In genomic region chr20:4998160-4998651, GRCh38 we compare ENCODE assay signal across 1 cellular context.
TF ChIP-seq lines count a peak whose summit lies in the region.

No MANE protein-coding gene starts in this region.

TF ChIP-seq in GM12878, 131 proteins besides CTCF, POLR2A, EP300 and RAD21 (continued from another document and continues in another):
- TF ChIP-seq, protein P1, sequence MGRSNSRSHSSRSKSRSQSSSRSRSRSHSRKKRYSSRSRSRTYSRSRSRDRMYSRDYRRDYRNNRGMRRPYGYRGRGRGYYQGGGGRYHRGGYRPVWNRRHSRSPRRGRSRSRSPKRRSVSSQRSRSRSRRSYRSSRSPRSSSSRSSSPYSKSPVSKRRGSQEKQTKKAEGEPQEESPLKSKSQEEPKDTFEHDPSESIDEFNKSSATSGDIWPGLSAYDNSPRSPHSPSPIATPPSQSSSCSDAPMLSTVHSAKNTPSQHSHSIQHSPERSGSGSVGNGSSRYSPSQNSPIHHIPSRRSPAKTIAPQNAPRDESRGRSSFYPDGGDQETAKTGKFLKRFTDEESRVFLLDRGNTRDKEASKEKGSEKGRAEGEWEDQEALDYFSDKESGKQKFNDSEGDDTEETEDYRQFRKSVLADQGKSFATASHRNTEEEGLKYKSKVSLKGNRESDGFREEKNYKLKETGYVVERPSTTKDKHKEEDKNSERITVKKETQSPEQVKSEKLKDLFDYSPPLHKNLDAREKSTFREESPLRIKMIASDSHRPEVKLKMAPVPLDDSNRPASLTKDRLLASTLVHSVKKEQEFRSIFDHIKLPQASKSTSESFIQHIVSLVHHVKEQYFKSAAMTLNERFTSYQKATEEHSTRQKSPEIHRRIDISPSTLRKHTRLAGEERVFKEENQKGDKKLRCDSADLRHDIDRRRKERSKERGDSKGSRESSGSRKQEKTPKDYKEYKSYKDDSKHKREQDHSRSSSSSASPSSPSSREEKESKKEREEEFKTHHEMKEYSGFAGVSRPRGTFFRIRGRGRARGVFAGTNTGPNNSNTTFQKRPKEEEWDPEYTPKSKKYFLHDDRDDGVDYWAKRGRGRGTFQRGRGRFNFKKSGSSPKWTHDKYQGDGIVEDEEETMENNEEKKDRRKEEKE (IDR thresholded peaks at IDR 0.05) = no peak
- no peak for TF ChIP-seq ZBTB11 (CRISPR knock-in tag; IDR thresholded peaks at IDR 0.05)
- no peak for TF ChIP-seq USF2 (IDR thresholded peaks at IDR 0.05; ENCODE audit: borderline replicate concordance, low read depth, low read length)
- TF ChIP-seq ZNF24 (IDR thresholded peaks at IDR 0.05) = peak; percentile 96
- no peak for TF ChIP-seq NFXL1 (IDR thresholded peaks at IDR 0.05; ENCODE audit: borderline replicate concordance)
- TF ChIP-seq IKZF2 (IDR thresholded peaks at IDR 0.05) = peak; percentile 41 to 54; a peak in 3 of 4 replicates
- TF ChIP-seq RAD51 (IDR thresholded peaks at IDR 0.05) = no peak
- TF ChIP-seq BCL11A (IDR thresholded peaks at IDR 0.05; ENCODE audit: low read depth, low read length) = no peak
- peak; percentile 71 for TF ChIP-seq RUNX3 (IDR thresholded peaks at IDR 0.05; ENCODE audit: low read length)
- TF ChIP-seq CREM (IDR thresholded peaks at IDR 0.05; ENCODE audit: low read depth) = peak; percentile 74; the same call in 1 of the 2 replicates
- TF ChIP-seq CBX3 (IDR thresholded peaks at IDR 0.05; ENCODE audit: borderline replicate concordance, low read depth) = no peak
- no peak for TF ChIP-seq ZNF274 (IDR thresholded peaks at IDR 0.05; ENCODE audit: insufficient read depth, insufficient read length)
- no peak for TF ChIP-seq RCOR1 (conservative IDR thresholded peaks at IDR 0.05; ENCODE audit: low read depth, low read length)
- TF ChIP-seq HDAC6 (IDR thresholded peaks at IDR 0.05; ENCODE audit: unreplicated experiment) = no peak
- TF ChIP-seq CHD1 (IDR thresholded peaks at IDR 0.05; ENCODE audit: low read depth, low read length) = peak; percentile 67; the same call in 1 of the 2 replicates
- TF ChIP-seq MEF2B (IDR thresholded peaks at IDR 0.05; ENCODE audit: partially characterized antibody, poor library complexity, severe bottlenecking) = peak; percentile 55
- TF ChIP-seq STAT1 (conservative IDR thresholded peaks at IDR 0.05) = no peak
- TF ChIP-seq EZH2 (IDR thresholded peaks at IDR 0.05; ENCODE audit: borderline replicate concordance, control insufficient read depth, low read depth, low read length) = no peak
- no peak for TF ChIP-seq RBBP5 (conservative IDR thresholded peaks at IDR 0.05)
- TF ChIP-seq ZNF687 (IDR thresholded peaks at IDR 0.05) = peak; percentile 57; the same call in 1 of the 2 replicates
- TF ChIP-seq SMC3 (IDR thresholded peaks at IDR 0.05; ENCODE audit: borderline replicate concordance, low read length) = peak; percentile 34; the same call in 1 of the 2 replicates
- TF ChIP-seq ATF7 (IDR thresholded peaks at IDR 0.05; ENCODE audit: low read depth) = peak; percentile 57; the same call in 1 of the 2 replicates
- peak; percentile 65; the same call in 1 of the 2 replicates for TF ChIP-seq NBN (IDR thresholded peaks at IDR 0.05)
- TF ChIP-seq MEF2A (IDR thresholded peaks at IDR 0.05; ENCODE audit: insufficient read depth, low read depth, low read length) = 0 out of 2 replicates have a peak, but pooled peaks have one; percentile 8
- no peak for TF ChIP-seq ZBTB33 (IDR thresholded peaks at IDR 0.05)
- no peak for TF ChIP-seq BMI1 (IDR thresholded peaks at IDR 0.05; ENCODE audit: borderline replicate concordance)
- TF ChIP-seq, protein P2, sequence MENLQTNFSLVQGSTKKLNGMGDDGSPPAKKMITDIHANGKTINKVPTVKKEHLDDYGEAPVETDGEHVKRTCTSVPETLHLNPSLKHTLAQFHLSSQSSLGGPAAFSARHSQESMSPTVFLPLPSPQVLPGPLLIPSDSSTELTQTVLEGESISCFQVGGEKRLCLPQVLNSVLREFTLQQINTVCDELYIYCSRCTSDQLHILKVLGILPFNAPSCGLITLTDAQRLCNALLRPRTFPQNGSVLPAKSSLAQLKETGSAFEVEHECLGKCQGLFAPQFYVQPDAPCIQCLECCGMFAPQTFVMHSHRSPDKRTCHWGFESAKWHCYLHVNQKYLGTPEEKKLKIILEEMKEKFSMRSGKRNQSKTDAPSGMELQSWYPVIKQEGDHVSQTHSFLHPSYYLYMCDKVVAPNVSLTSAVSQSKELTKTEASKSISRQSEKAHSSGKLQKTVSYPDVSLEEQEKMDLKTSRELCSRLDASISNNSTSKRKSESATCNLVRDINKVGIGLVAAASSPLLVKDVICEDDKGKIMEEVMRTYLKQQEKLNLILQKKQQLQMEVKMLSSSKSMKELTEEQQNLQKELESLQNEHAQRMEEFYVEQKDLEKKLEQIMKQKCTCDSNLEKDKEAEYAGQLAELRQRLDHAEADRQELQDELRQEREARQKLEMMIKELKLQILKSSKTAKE (IDR thresholded peaks at IDR 0.05; ENCODE audit: low read depth, poor library complexity, severe bottlenecking) = no peak
- TF ChIP-seq BHLHE40 (IDR thresholded peaks at IDR 0.05; ENCODE audit: borderline replicate concordance in 1 of 2, low read depth in 2 of 2, low read length in 1 of 2) = peak in 1 of 2 experiments; percentile 19; a peak in 1 of 4 replicates
- peak; percentile 22; the same call in 1 of the 2 replicates for TF ChIP-seq ZBED1 (IDR thresholded peaks at IDR 0.05; ENCODE audit: borderline replicate concordance)
- no peak; the same call in 1 of the 2 replicates for TF ChIP-seq NFIC (IDR thresholded peaks at IDR 0.05; ENCODE audit: low read depth, low read length)
- no peak for TF ChIP-seq ZBTB40 (IDR thresholded peaks at IDR 0.05; ENCODE audit: borderline replicate concordance)
- TF ChIP-seq CREB1 (IDR thresholded peaks at IDR 0.05; ENCODE audit: low read depth) = peak; percentile 60; the same call in 1 of the 2 replicates
- 0 out of 2 replicates have a peak, but pooled peaks have one; percentile 27 for TF ChIP-seq MXI1 (IDR thresholded peaks at IDR 0.05; ENCODE audit: low read depth, low read length)
- no peak for TF ChIP-seq HDGF (IDR thresholded peaks at IDR 0.05)
- TF ChIP-seq FOXM1 (IDR thresholded peaks at IDR 0.05; ENCODE audit: low read depth, low read length) = no peak
- no peak for TF ChIP-seq POLR2AphosphoS5 (IDR thresholded peaks at IDR 0.05; ENCODE audit: low read length)
- 0 out of 2 replicates have a peak, but pooled peaks have one; percentile 23 for TF ChIP-seq NR2F1 (conservative IDR thresholded peaks at IDR 0.05)
- no peak; the same call in 1 of the 2 replicates for TF ChIP-seq EED (IDR thresholded peaks at IDR 0.05; ENCODE audit: low read depth)
- no peak for TF ChIP-seq MYB (IDR thresholded peaks at IDR 0.05; ENCODE audit: borderline replicate concordance, low read depth, low read length)
- TF ChIP-seq PML (IDR thresholded peaks at IDR 0.05; ENCODE audit: low read length) = no peak
